In genomic region chr5:174571662-174572397, GRCh38 we compare ENCODE assay signal across 10 cellular contexts.
DNase-seq lines count a peak whose midpoint lies in the region; ATAC-seq, FAIRE-seq and TF ChIP-seq lines count a peak whose summit lies in the region.
"Had no signal": no experiment of that assay in that cellular context is flagged by ENCODE, and none has a peak within 500 bp of the region (broad histone marks: within the 10 kb centered on the region; RNA-seq: fewer than 3 reads in every experiment).

No MANE protein-coding gene starts in this region.

- BruUV-seq in mammary epithelial cell (replicated peaks; lab: Mats Ljungman, UMichigan): no TSS peak

- WGBS in mammary epithelial cell (ENCODE audit: low coverage, missing lambda C conversion rate): 7% methylated on average over 3 of the region's 7 CpGs
- WGBS in transverse colon (ENCODE audit: low coverage in 1 of 2), 2 donors: 15 to 26% methylated on average over 4 to 7 of the region's 7 CpGs

- no peaks in the 10 kb centered on the region for H3K27me3 ChIP-seq in mammary epithelial cell (ENCODE audit: insufficient read depth, low read length)
- no peaks in the 10 kb centered on the region for H3K27me3 ChIP-seq in transverse colon

- H3K4me3 Mint-ChIP-seq in activated CD8-positive, alpha-beta T cell treated with anti-CD3 and anti-CD28 coated beads, Interleukin-2, amount 10 ng/mL, durations not matched to agents 7 days and 5 days: no peak overlapping the region
- H3K4me3 Mint-ChIP-seq: stimulated activated naive CD8-positive, alpha-beta T cell treated with anti-CD3 and anti-CD28 coated beads, Interleukin-15, Interleukin-2, amounts not matched to agents 100 ng/mL and 50 ng/mL, for 24 hours had no signal

- in situ Hi-C loops in mammary epithelial cell (cut with MboI; ENCODE audit: low sequenced_read_pairs in 2 of 2): no loop called here
- in situ Hi-C loops in transverse colon (cut with MboI; ENCODE audit: low pct_ligation_motif_present in 1 of 4, low pct_unique_long_range_greater_than_20kb in 1 of 4, low sequenced_read_pairs in 3 of 4): no loop called here

- H3K4me1 Mint-ChIP-seq in activated CD8-positive, alpha-beta T cell treated with anti-CD3 and anti-CD28 coated beads, Interleukin-2, amount 10 ng/mL, durations not matched to agents 7 days and 5 days (ENCODE audit: low read depth): no peaks in the 10 kb centered on the region

- H3K4me3 ChIP-seq in mammary epithelial cell (replicated peaks in 1 of 3; ENCODE audit: insufficient read depth in 1 of 3, low read depth in 2 of 3, low read length in 3 of 3): no peak overlapping the region
- H3K4me3 ChIP-seq in transverse colon: no peak overlapping the region

- H3K9me3 Mint-ChIP-seq in activated CD8-positive, alpha-beta T cell treated with anti-CD3 and anti-CD28 coated beads, Interleukin-2, amount 10 ng/mL, durations not matched to agents 7 days and 5 days (ENCODE audit: insufficient read depth): no peaks in the 10 kb centered on the region
- H3K9me3 Mint-ChIP-seq: stimulated activated naive CD8-positive, alpha-beta T cell treated with anti-CD3 and anti-CD28 coated beads, Interleukin-15, Interleukin-2, amounts not matched to agents 100 ng/mL and 50 ng/mL, for 24 hours had no signal

- intact Hi-C loops in mammary epithelial cell (cut with micrococcal nuclease): no loop called here
- intact Hi-C loops in transverse colon (cut with DNase I; ENCODE audit: low total_unique reads): no loop called here

- H3K9me3 ChIP-seq in mammary epithelial cell (replicated peaks; ENCODE audit: insufficient read depth, low read length) (no peaks in the 10 kb centered on the region), transverse colon (no peaks in the 10 kb centered on the region)

- H3K4me1 ChIP-seq in mammary epithelial cell (ENCODE audit: insufficient read depth, low read length) (peaks cover 28% of the 10 kb centered on the region), transverse colon (peaks cover 0 to 3% (median 0%) of the 10 kb centered on the region in 4 donors)

- peak; percentile 65 for FAIRE-seq in HTR-8/SVneo (lab: Jason Lieb, UNC)

- H3K9ac ChIP-seq in mammary epithelial cell (ENCODE audit: insufficient read depth, low read length): no peak overlapping the region

- ATAC-seq in activated CD8-positive, alpha-beta T cell treated with anti-CD3 and anti-CD28 coated beads, Interleukin-2, amount 10 ng/mL, durations not matched to agents 7 days and 5 days: no peak
- ATAC-seq in HG02884 (IDR thresholded peaks at IDR 0.05; ENCODE audit: unreplicated experiment): no peak

- H3K79me2 ChIP-seq in mammary epithelial cell (ENCODE audit: insufficient read depth, low read length): no peaks in the 10 kb centered on the region

- TF ChIP-seq EP300 in transverse colon (IDR thresholded peaks at IDR 0.05; ENCODE audit: low read depth): no peak

- no peaks in the 10 kb centered on the region for H3K36me3 Mint-ChIP-seq in activated CD8-positive, alpha-beta T cell treated with anti-CD3 and anti-CD28 coated beads, Interleukin-2, amount 10 ng/mL, durations not matched to agents 7 days and 5 days (ENCODE audit: low read depth)

- no peaks in the 10 kb centered on the region for H4K20me1 ChIP-seq in mammary epithelial cell (ENCODE audit: insufficient read depth, low read length)

- POLR2A ChIA-PET in activated CD8-positive, alpha-beta T cell treated with anti-CD3 and anti-CD28 coated beads, Interleukin-2, amount 10 ng/mL, durations not matched to agents 7 days and 5 days (lab: Charles Lee): no interaction called here

- dilution Hi-C loops in mammary epithelial cell (cut with HindIII; ENCODE audit: low sequenced_read_pairs): no loop called here

- H3K4me2 ChIP-seq in mammary epithelial cell (ENCODE audit: insufficient read depth, low read depth, low read length): peak overlapping the region; percentile 37

- H3K27ac Mint-ChIP-seq in activated CD8-positive, alpha-beta T cell treated with anti-CD3 and anti-CD28 coated beads, Interleukin-2, amount 10 ng/mL, durations not matched to agents 7 days and 5 days: no peak overlapping the region
- H3K27ac Mint-ChIP-seq: stimulated activated naive CD8-positive, alpha-beta T cell treated with anti-CD3 and anti-CD28 coated beads, Interleukin-15, Interleukin-2, amounts not matched to agents 100 ng/mL and 50 ng/mL, for 24 hours had no signal

- H3K27me3 Mint-ChIP-seq in activated CD8-positive, alpha-beta T cell treated with anti-CD3 and anti-CD28 coated beads, Interleukin-2, amount 10 ng/mL, durations not matched to agents 7 days and 5 days (ENCODE audit: low read depth): peaks cover 4% of the 10 kb centered on the region

- peak overlapping the region; percentile 19 for H3K27ac ChIP-seq in mammary epithelial cell (ENCODE audit: insufficient read depth, low read depth, low read length)
- no peak overlapping the region for H3K27ac ChIP-seq in transverse colon

- H2AFZ ChIP-seq in mammary epithelial cell (ENCODE audit: low read depth, low read length): peak overlapping the region; percentile 15

- TF ChIP-seq POLR2A in transverse colon (IDR thresholded peaks at IDR 0.05): no peak

- H3K36me3 ChIP-seq in mammary epithelial cell (ENCODE audit: insufficient read depth, low read length) (no peaks in the 10 kb centered on the region), transverse colon (no peaks in the 10 kb centered on the region)

- CTCF ChIA-PET in mammary epithelial cell (lab: Charles Lee; ENCODE audit: low non-redundant PET): no interaction called here
- CTCF ChIA-PET in activated CD8-positive, alpha-beta T cell treated with anti-CD3 and anti-CD28 coated beads, Interleukin-2, amount 10 ng/mL, durations not matched to agents 7 days and 5 days (lab: Charles Lee): no interaction called here

- peak in 1 of 2 donors; percentile 25 for TF ChIP-seq CTCF in mammary epithelial cell (conservative IDR thresholded peaks at IDR 0.05 in 1 of 2, IDR thresholded peaks at IDR 0.05 in 1 of 2; ENCODE audit: extremely low read depth in 1 of 2, insufficient read depth in 1 of 2, low read depth in 1 of 2, low read length in 2 of 2)
- TF ChIP-seq CTCF in transverse colon (IDR thresholded peaks at IDR 0.05): no peak

- peak; percentile 90 for DNase-seq in HTR-8/SVneo (ENCODE audit: insufficient read length, low spot score)
- DNase-seq in mammary epithelial cell: peak; percentile 85
- DNase-seq in kidney tubule cell (ENCODE audit: low spot score): peak; percentile 82
- DNase-seq in transverse colon: peak; percentile 26
- DNase-seq in stimulated activated CD4-positive, alpha-beta T cell treated with anti-CD3 and anti-CD28 coated beads, Interleukin-2, amount 100 ng/mL, for 24 hours: no peak
- no peak for DNase-seq in activated CD8-positive, alpha-beta T cell treated with anti-CD3 and anti-CD28 coated beads, Interleukin-2, amount 10 ng/mL, durations not matched to agents 7 days and 5 days
- no peak for DNase-seq in T-helper 9 cell
- DNase-seq: activated CD4-positive, alpha-beta T cell treated with anti-CD3 and anti-CD28 coated beads for 1 hour had no signal

Comparison
In these comparisons a context has a peak if more than half of its experiments do, and no peak if none do; other contexts are left out.
1. DNase-seq: peak in HTR-8/SVneo (single experiment), mammary epithelial cell (single experiment), kidney tubule cell (single experiment) and transverse colon (single experiment); none in stimulated activated CD4-positive, alpha-beta T cell treated with anti-CD3 and anti-CD28 coated beads, Interleukin-2, amount 100 ng/mL, for 24 hours (0 of 2), activated CD8-positive, alpha-beta T cell treated with anti-CD3 and anti-CD28 coated beads, Interleukin-2, amount 10 ng/mL, durations not matched to agents 7 days and 5 days (single experiment) and T-helper 9 cell (single experiment).